In genomic region chr14:105258846-105259245, GRCh38 we compare ENCODE assay signal across 28 cellular contexts. TPM values are rescaled to one million over a fixed set of nuclear protein-coding genes. Genes with fewer than 3 reads are reported as not detected.
DNase-seq lines count a peak whose midpoint lies in the region; ATAC-seq and TF ChIP-seq lines count a peak whose summit lies in the region.
"Had no signal": no experiment of that assay in that cellular context is flagged by ENCODE, and none has a peak within 500 bp of the region (broad histone marks: within the 10 kb centered on the region; RNA-seq: fewer than 3 reads in every experiment).

No MANE protein-coding gene starts in this region.

- no peaks in the 10 kb centered on the region for H3K4me1 ChIP-seq in hepatocyte (ENCODE audit: insufficient read depth)
- H3K4me1 ChIP-seq in endodermal cell (ENCODE audit: control insufficient read depth, insufficient read depth, low read length) = no peaks in the 10 kb centered on the region
- peaks cover 3 to 36% (median 14%) of the 10 kb centered on the region in 9 donors for H3K4me1 ChIP-seq in heart right ventricle
- H3K4me1 ChIP-seq: esophagus squamous epithelium had no signal

- H3K27ac ChIP-seq in VCaP (peak overlapping the region; percentile 33; the same call in 1 of the 2 replicates), hepatocyte (peak overlapping the region; percentile 40), endodermal cell (ENCODE audit: low read depth, low read length) (no peak overlapping the region), heart right ventricle (no peak overlapping the region)
- H3K27ac ChIP-seq: esophagus squamous epithelium, skin epidermis, tibial nerve had no signal

- 78% methylated on average over 7 of the region's 7 CpGs for WGBS in hepatocyte (ENCODE audit: low lambda C conversion rate, missing lambda C conversion rate)
- 96 to 100% methylated on average over 7 of the region's 7 CpGs for WGBS in endodermal cell (ENCODE audit: insufficient coverage in 1 of 2, insufficient read length in 1 of 2), 2 experiments
- WGBS in heart right ventricle, 2 donors = 95 to 97% methylated on average over 7 of the region's 7 CpGs

- TF ChIP-seq CTCF in VCaP (conservative IDR thresholded peaks at IDR 0.05) (no peak), hepatocyte (IDR thresholded peaks at IDR 0.05; ENCODE audit: poor library complexity) (no peak), Calu3 (IDR thresholded peaks at IDR 0.05; ENCODE audit: unreplicated experiment) (no peak), endodermal cell (conservative IDR thresholded peaks at IDR 0.05) (no peak), heart right ventricle (IDR thresholded peaks at IDR 0.05) (no peak)

- H3K9me3 ChIP-seq in hepatocyte (ENCODE audit: low read depth) (no peaks in the 10 kb centered on the region), endodermal cell (ENCODE audit: control insufficient read depth, low read length) (no peaks in the 10 kb centered on the region), heart right ventricle (no peaks in the 10 kb centered on the region)
- H3K9me3 ChIP-seq: esophagus squamous epithelium, tibial nerve had no signal

- H3K4me1 Mint-ChIP-seq in activated CD8-positive, alpha-beta T cell treated with anti-CD3 and anti-CD28 coated beads, Interleukin-2, amount 10 ng/mL, durations not matched to agents 7 days and 5 days (ENCODE audit: low read depth) = no peaks in the 10 kb centered on the region
- H3K4me1 Mint-ChIP-seq in Calu3 (ENCODE audit: low read depth, unreplicated experiment) = no peaks in the 10 kb centered on the region
- H3K4me1 Mint-ChIP-seq in endodermal cell = no peaks in the 10 kb centered on the region

- H4K20me1 ChIP-seq in hepatocyte (ENCODE audit: insufficient read depth, poor library complexity, severe bottlenecking) = no peaks in the 10 kb centered on the region

- H3K36me3 Mint-ChIP-seq in activated CD8-positive, alpha-beta T cell treated with anti-CD3 and anti-CD28 coated beads, Interleukin-2, amount 10 ng/mL, durations not matched to agents 7 days and 5 days (ENCODE audit: low read depth) = peaks cover under 1% of the 10 kb centered on the region
- peaks cover 2% of the 10 kb centered on the region for H3K36me3 Mint-ChIP-seq in Calu3 (ENCODE audit: insufficient read depth, unreplicated experiment)
- H3K36me3 Mint-ChIP-seq in endodermal cell (ENCODE audit: low read depth) = peaks cover 9% of the 10 kb centered on the region

- DNase-seq in AG08396 (ENCODE audit: low spot score) (peak; percentile 36), Daoy (ENCODE audit: low read depth) (peak; percentile 41), hepatocyte (ENCODE audit: low spot score) (no peak), Calu3 (no peak), endodermal cell (no peak), heart right ventricle (no peak)
- DNase-seq in activated CD8-positive, alpha-beta T cell treated with anti-CD3 and anti-CD28 coated beads, Interleukin-2, amount 10 ng/mL, durations not matched to agents 7 days and 5 days = no peak
- DNase-seq: activated B cell treated with CpG ODN at 0.5 μM for 24 hours; activated CD8-positive, alpha-beta T cell treated with anti-CD3 and anti-CD28 coated beads for 36 hours; activated naive CD4-positive, alpha-beta T cell; activated T-cell treated with anti-CD3 and anti-CD28 coated beads, Interleukin-2, amount 50 U/mL, for 24 hours; amygdala; cerebellar nuclear complex; DND-41; effector CD8-positive, alpha-beta T cell; esophagus squamous epithelium; glutamatergic neuron; GOT3; KBM-7; NCI-H2107; stimulated activated CD4-positive, alpha-beta T cell treated with anti-CD3 and anti-CD28 coated beads, Interleukin-4, amount 100 ng/mL, for 1 hour; stimulated activated naive CD8-positive, alpha-beta T cell treated with anti-CD3 and anti-CD28 coated beads, Interleukin-15, Interleukin-2, amounts not matched to agents 100 U/mL and 50 U/mL, for 24 hours had no signal

- no peaks in the 10 kb centered on the region for H3K9me3 Mint-ChIP-seq in activated CD8-positive, alpha-beta T cell treated with anti-CD3 and anti-CD28 coated beads, Interleukin-2, amount 10 ng/mL, durations not matched to agents 7 days and 5 days (ENCODE audit: insufficient read depth)
- no peaks in the 10 kb centered on the region for H3K9me3 Mint-ChIP-seq in Calu3 (ENCODE audit: low read depth, unreplicated experiment)
- H3K9me3 Mint-ChIP-seq in endodermal cell = no peaks in the 10 kb centered on the region
- H3K9me3 Mint-ChIP-seq: activated B cell treated with CpG ODN at 0.5 μM for 24 hours; activated CD8-positive, alpha-beta T cell treated with anti-CD3 and anti-CD28 coated beads for 36 hours; activated T-cell treated with anti-CD3 and anti-CD28 coated beads, Interleukin-2, amount 50 U/mL, for 24 hours; CD4-positive, alpha-beta memory T cell; T-helper 2 cell treated with Interferon-gamma antibody and Interleukin-4, amounts not matched to agents 5 μg/mL and 100 μg/mL, for 36 hours had no signal

- CTCF ChIA-PET in activated CD8-positive, alpha-beta T cell treated with anti-CD3 and anti-CD28 coated beads, Interleukin-2, amount 10 ng/mL, durations not matched to agents 7 days and 5 days (lab: Charles Lee) = interaction anchor here (1.1 kb wide), 1 partner anchor 16 kb away, joined by 3 read pairs; no protein-coding TSS in a partner anchor
- CTCF ChIA-PET in Calu3 (lab: Charles Lee) = no interaction called here

- no peak overlapping the region for H3K4me3 Mint-ChIP-seq in activated CD8-positive, alpha-beta T cell treated with anti-CD3 and anti-CD28 coated beads, Interleukin-2, amount 10 ng/mL, durations not matched to agents 7 days and 5 days
- H3K4me3 Mint-ChIP-seq in Calu3 (ENCODE audit: low read depth, unreplicated experiment) = no peak overlapping the region
- H3K4me3 Mint-ChIP-seq in endodermal cell = no peak overlapping the region
- H3K4me3 Mint-ChIP-seq: activated B cell treated with CpG ODN at 0.5 μM for 24 hours; activated CD8-positive, alpha-beta T cell treated with anti-CD3 and anti-CD28 coated beads for 36 hours; activated T-cell treated with anti-CD3 and anti-CD28 coated beads, Interleukin-2, amount 50 U/mL, for 24 hours; CD4-positive, alpha-beta memory T cell; T-helper 2 cell treated with Interferon-gamma antibody and Interleukin-4, amounts not matched to agents 5 μg/mL and 100 μg/mL, for 36 hours had no signal

- BruUV-seq in Calu3 (replicated peaks; lab: Mats Ljungman, UMichigan) = no TSS peak

- H3K9ac ChIP-seq in endodermal cell (ENCODE audit: extremely low read depth, low read length, poor library complexity, severe bottlenecking) = no peak overlapping the region

- no peak overlapping the region for H3K4me2 ChIP-seq in hepatocyte

- intact Hi-C loops in Calu3 (cut with micrococcal nuclease; ENCODE audit: unreplicated experiment) = no loop called here
- intact Hi-C loops in heart right ventricle (cut with DNase I) = no loop called here

- H3K36me3 ChIP-seq in hepatocyte (replicated peaks; ENCODE audit: insufficient read depth, low read depth) (no peaks in the 10 kb centered on the region), endodermal cell (ENCODE audit: control insufficient read depth, insufficient read depth, low read length) (no peaks in the 10 kb centered on the region), heart right ventricle (peaks cover 0 to 53% (median 4%) of the 10 kb centered on the region in 9 donors)

- H3K27me3 ChIP-seq in hepatocyte (no peaks in the 10 kb centered on the region), endodermal cell (ENCODE audit: control insufficient read depth, insufficient read depth, low read length, poor library complexity, severe bottlenecking) (no peaks in the 10 kb centered on the region), heart right ventricle (no peaks in the 10 kb centered on the region)
- H3K27me3 ChIP-seq: esophagus squamous epithelium, tibial nerve had no signal

- no peak overlapping the region for H2AFZ ChIP-seq in hepatocyte

- ATAC-seq in activated CD8-positive, alpha-beta T cell treated with anti-CD3 and anti-CD28 coated beads, Interleukin-2, amount 10 ng/mL, durations not matched to agents 7 days and 5 days = no peak
- no peak for ATAC-seq in heart right ventricle
- ATAC-seq: activated CD8-positive, alpha-beta T cell treated with anti-CD3 and anti-CD28 coated beads for 36 hours; SK-N-SH treated with all-trans-retinoic acid at 6 μM for 48 hours; stimulated activated naive CD8-positive, alpha-beta T cell treated with anti-CD3 and anti-CD28 coated beads, Interleukin-15, Interleukin-2, amounts not matched to agents 100 U/mL and 50 U/mL, for 24 hours had no signal

- no peak overlapping the region for H3K27ac Mint-ChIP-seq in activated CD8-positive, alpha-beta T cell treated with anti-CD3 and anti-CD28 coated beads, Interleukin-2, amount 10 ng/mL, durations not matched to agents 7 days and 5 days
- H3K27ac Mint-ChIP-seq in Calu3 (ENCODE audit: unreplicated experiment) (no peak overlapping the region), endodermal cell (no peak overlapping the region)
- H3K27ac Mint-ChIP-seq: activated B cell treated with CpG ODN at 0.5 μM for 24 hours; activated CD8-positive, alpha-beta T cell treated with anti-CD3 and anti-CD28 coated beads for 36 hours; activated T-cell treated with anti-CD3 and anti-CD28 coated beads, Interleukin-2, amount 50 U/mL, for 24 hours; T-helper 2 cell treated with Interferon-gamma antibody and Interleukin-4, amounts not matched to agents 5 μg/mL and 100 μg/mL, for 36 hours had no signal

- H3K79me2 ChIP-seq in hepatocyte = no peaks in the 10 kb centered on the region

- POLR2A ChIA-PET in activated CD8-positive, alpha-beta T cell treated with anti-CD3 and anti-CD28 coated beads, Interleukin-2, amount 10 ng/mL, durations not matched to agents 7 days and 5 days (lab: Charles Lee) = no interaction called here

- no peak overlapping the region for H3K4me3 ChIP-seq in hepatocyte
- H3K4me3 ChIP-seq in endodermal cell (ENCODE audit: low read length) = no peak overlapping the region
- H3K4me3 ChIP-seq in heart right ventricle = no peak overlapping the region
- H3K4me3 ChIP-seq: esophagus squamous epithelium, skin epidermis, tibial nerve had no signal

- no peaks in the 10 kb centered on the region for H3K9me2 ChIP-seq in hepatocyte (replicated peaks; ENCODE audit: insufficient read depth)

- no peaks in the 10 kb centered on the region for H3K27me3 Mint-ChIP-seq in activated CD8-positive, alpha-beta T cell treated with anti-CD3 and anti-CD28 coated beads, Interleukin-2, amount 10 ng/mL, durations not matched to agents 7 days and 5 days (ENCODE audit: low read depth)
- H3K27me3 Mint-ChIP-seq in Calu3 (ENCODE audit: unreplicated experiment) (no peaks in the 10 kb centered on the region), endodermal cell (ENCODE audit: insufficient read depth) (no peaks in the 10 kb centered on the region)
- H3K27me3 Mint-ChIP-seq: activated B cell treated with CpG ODN at 0.5 μM for 24 hours; activated CD8-positive, alpha-beta T cell treated with anti-CD3 and anti-CD28 coated beads for 36 hours; activated T-cell treated with anti-CD3 and anti-CD28 coated beads, Interleukin-2, amount 50 U/mL, for 24 hours; CD4-positive, alpha-beta memory T cell had no signal

RNA-seq across cellular contexts. Expression of gene BTBD6, which starts 10.5 kb away (rescaled TPM):
- total RNA-seq in Daoy (2014; rRNA removed; shearing (Covaris generic)) = 43.3 and 51.3 TPM in 2 replicates
- total RNA-seq in hepatocyte (39.6 and 42.2 TPM in 2 replicates), Calu3 (2022) (29.7 and 30.1 TPM in 2 replicates), endodermal cell (10 to 100 TPM; 21.8 to 26.9 TPM), heart right ventricle (10 to 100 TPM; 28.1 to 49.7 (median 32.2) TPM)
- polyA plus RNA-seq in hepatocyte (41.0 and 47.5 TPM in 2 replicates), heart right ventricle (10 to 100 TPM; 40.9 to 58.2 TPM)
- total RNA-seq in activated CD8-positive, alpha-beta T cell treated with anti-CD3 and anti-CD28 coated beads, Interleukin-2, amount 10 ng/mL, durations not matched to agents 7 days and 5 days = 10 to 100 TPM; 53.7 to 59.8 TPM
- polyA plus RNA-seq in endodermal cell (2013, experiment 1 of 2) = 29.0 TPM
- 27.7 TPM for polyA plus RNA-seq in endodermal cell (2013, experiment 2 of 2)

RNA-seq across cellular contexts. Expression of gene BRF1, which starts 42.0 kb away (rescaled TPM):
- total RNA-seq in Daoy (2014; rRNA removed; shearing (Covaris generic)) = 39.9 and 41.7 TPM in 2 replicates
- total RNA-seq in hepatocyte = 21.1 and 35.9 TPM in 2 replicates
- polyA plus RNA-seq in hepatocyte = 23.6 and 27.3 TPM in 2 replicates
- 10 to 100 TPM; 42.1 to 44.7 TPM for total RNA-seq in activated CD8-positive, alpha-beta T cell treated with anti-CD3 and anti-CD28 coated beads, Interleukin-2, amount 10 ng/mL, durations not matched to agents 7 days and 5 days
- total RNA-seq in Calu3 (2022) = 38.4 and 43.7 TPM in 2 replicates
- total RNA-seq in endodermal cell = 10 to 100 TPM; 37.0 to 44.5 TPM
- 23.9 TPM for polyA plus RNA-seq in endodermal cell (2013, experiment 1 of 2)
- polyA plus RNA-seq in endodermal cell (2013, experiment 2 of 2) = 21.8 TPM
- 10 to 100 TPM; 12.7 to 18.9 (median 16.2) TPM for total RNA-seq in heart right ventricle
- 10 to 100 TPM; 12.9 to 30.8 TPM for polyA plus RNA-seq in heart right ventricle

RNA-seq across cellular contexts. Expression of gene PACS2, which starts 55.7 kb away (rescaled TPM):
- 11.6 and 28.2 TPM in 2 replicates for total RNA-seq in Daoy (2014; rRNA removed; shearing (Covaris generic))
- total RNA-seq in hepatocyte (31.9 and 41.1 TPM in 2 replicates), Calu3 (2022) (71.8 and 77.3 TPM in 2 replicates), endodermal cell (100 to 1,000 TPM; 117 to 121 TPM), heart right ventricle (10 to 100 TPM; 41.8 to 78.9 (median 54.6) TPM)
- polyA plus RNA-seq in hepatocyte (53.1 and 54.5 TPM in 2 replicates), heart right ventricle (100 to 1,000 TPM in 1 of 2 donors, 10 to 100 TPM in 1; 42.9 to 123 TPM)
- 10 to 100 TPM; 32.9 to 38.5 TPM for total RNA-seq in activated CD8-positive, alpha-beta T cell treated with anti-CD3 and anti-CD28 coated beads, Interleukin-2, amount 10 ng/mL, durations not matched to agents 7 days and 5 days
- polyA plus RNA-seq in endodermal cell (2013, experiment 1 of 2) = 83.2 TPM
- polyA plus RNA-seq in endodermal cell (2013, experiment 2 of 2) = 79.9 TPM

Comparison
In these comparisons a context has a peak if more than half of its experiments do, and no peak if none do; other contexts are left out.
1. DNase-seq: peak in AG08396 (single experiment) and Daoy (single experiment); none in hepatocyte (single experiment), activated CD8-positive, alpha-beta T cell treated with anti-CD3 and anti-CD28 coated beads, Interleukin-2, amount 10 ng/mL, durations not matched to agents 7 days and 5 days (single experiment), Calu3 (single experiment), endodermal cell (single experiment) and heart right ventricle (0 of 2).
2. H3K27ac ChIP-seq: peak in VCaP (single experiment) and hepatocyte (single experiment); none in endodermal cell (single experiment) and heart right ventricle (0 of 10).